In genomic region chr3:30347679-30348216, GRCh38 we compare ENCODE assay signal across 8 cellular contexts.
DNase-seq lines count a peak whose midpoint lies in the region; ATAC-seq and TF ChIP-seq lines count a peak whose summit lies in the region.

No MANE protein-coding gene starts in this region.

- TF ChIP-seq CTCF in BJ (IDR thresholded peaks at IDR 0.05; ENCODE audit: insufficient read depth, low read depth, low read length): no peak

- H3K27ac ChIP-seq in caudate nucleus (ENCODE audit: low read depth, low read length): no peak overlapping the region

- no peaks in the 10 kb centered on the region for H3K36me3 ChIP-seq in BJ (ENCODE audit: control insufficient read depth, insufficient read depth, low read length)

- ATAC-seq in GM21423 (IDR thresholded peaks at IDR 0.05; ENCODE audit: unreplicated experiment): peak; percentile 81

- CTCF ChIA-PET in BJ (lab: Yijun Ruan, JAX): interaction anchor here (0.7 to 1.4 kb wide), 5 partner anchors 8 to 345 kb away, joined by 3 to 5 read pairs (median 3); no protein-coding TSS in a partner anchor

- in situ Hi-C loops in KBM-7 (cut with MboI; ENCODE audit: low pct_unique_long_range_greater_than_20kb, low sequenced_read_pairs): no loop called here

- DNase-seq in BJ (ENCODE audit: low read depth) (peak; percentile 62), KBM-7 (peak; percentile 62), astrocyte of the hippocampus (ENCODE audit: low read depth, low spot score) (peak; percentile 44), HK-2 (ENCODE audit: unreplicated experiment) (no peak), retina (no peak), caudate nucleus (lab: John Stamatoyannopoulos, UW) (no peak)
- DNase-seq in stimulated activated CD4-positive, alpha-beta T cell treated with anti-CD3 and anti-CD28 coated beads, Interleukin-2, amount 100 ng/mL, for 4 hours (ENCODE audit: low read depth): peak; percentile 35

- no peak overlapping the region for H3K4me3 ChIP-seq in BJ (ENCODE audit: low read depth, low read length)

- H3K27me3 ChIP-seq in BJ (ENCODE audit: control insufficient read depth, insufficient read depth, low read length): no peaks in the 10 kb centered on the region

- POLR2A ChIA-PET in BJ (lab: Charles Lee): no interaction called here

Comparison
In these comparisons a context has a peak if more than half of its experiments do, and no peak if none do; other contexts are left out.
1. DNase-seq: peak in BJ (single experiment), KBM-7 (single experiment), astrocyte of the hippocampus (single experiment) and stimulated activated CD4-positive, alpha-beta T cell treated with anti-CD3 and anti-CD28 coated beads, Interleukin-2, amount 100 ng/mL, for 4 hours (single experiment); none in HK-2 (single experiment), retina (single experiment) and caudate nucleus (0 of 61).